28 cellular contexts compared by ENCODE assay signal in genomic region chr9:71619926-71620325, GRCh38.
"Had no signal": no experiment of that assay in that cellular context is flagged by ENCODE, and none has a peak within 500 bp of the region (broad histone marks: within the 10 kb centered on the region; RNA-seq: fewer than 3 reads in every experiment).

No MANE protein-coding gene starts in this region.

- H3K4me3 ChIP-seq: colonic mucosa, coronary artery, dorsolateral prefrontal cortex, esophagus muscularis mucosa, esophagus squamous epithelium, gastrocnemius medialis, gastroesophageal sphincter, heart left ventricle, heart right ventricle had no signal

- H3K36me3 ChIP-seq: colonic mucosa, esophagus muscularis mucosa, esophagus squamous epithelium, gastrocnemius medialis, gastroesophageal sphincter, heart left ventricle, heart right ventricle had no signal

- H3K4me1 ChIP-seq: colonic mucosa, esophagus muscularis mucosa, esophagus squamous epithelium, foreskin keratinocyte, gastrocnemius medialis, gastroesophageal sphincter, heart left ventricle, heart right ventricle had no signal

- H3K4me3 Mint-ChIP-seq: dendritic cell treated with granulocyte-macrophage colony-stimulating factor and Interleukin-4, amounts not matched to agents 40 ng/mL and 50 ng/mL, for 4 days; effector memory CD8-positive, alpha-beta T cell; endodermal cell had no signal

- ATAC-seq: effector memory CD8-positive, alpha-beta T cell; esophagus mucosa; foreskin keratinocyte; gastrocnemius medialis; gastroesophageal sphincter; heart left ventricle; heart right ventricle had no signal

- DNase-seq: colonic mucosa; cortex of kidney; dermis blood vessel endothelial cell; dorsolateral prefrontal cortex; effector CD4-positive, alpha-beta T cell; effector CD8-positive, alpha-beta T cell; effector memory CD4-positive, alpha-beta T cell; effector memory CD8-positive, alpha-beta T cell; endodermal cell; erythroblast; esophagus squamous epithelium; foreskin fibroblast; foreskin keratinocyte; foreskin melanocyte; gastrocnemius medialis; glutamatergic neuron; head of caudate nucleus; heart left ventricle; heart right ventricle had no signal

- H3K4me1 Mint-ChIP-seq: endodermal cell had no signal

- H3K27ac ChIP-seq: colonic mucosa, coronary artery, dorsolateral prefrontal cortex, epithelial cell of prostate, esophagus muscularis mucosa, esophagus squamous epithelium, foreskin keratinocyte, gastrocnemius medialis, gastroesophageal sphincter, heart left ventricle, heart right ventricle had no signal

- H3K9me3 Mint-ChIP-seq: effector memory CD8-positive, alpha-beta T cell had no signal

- H3K27ac Mint-ChIP-seq: dendritic cell treated with granulocyte-macrophage colony-stimulating factor and Interleukin-4, amounts not matched to agents 40 ng/mL and 50 ng/mL, for 4 days; effector memory CD8-positive, alpha-beta T cell; endodermal cell had no signal

- FAIRE-seq: colon, endometrium, frontal cortex had no signal

- H3K9me3 ChIP-seq: colonic mucosa, esophagus squamous epithelium, gastrocnemius medialis had no signal
